In genomic region chr4:76087007-76087769, GRCh38 we compare ENCODE assay signal across 9 cellular contexts. TPM values are rescaled to one million over a fixed set of nuclear protein-coding genes. Genes with fewer than 3 reads are reported as not detected.
DNase-seq lines count a peak whose midpoint lies in the region; ATAC-seq and TF ChIP-seq lines count a peak whose summit lies in the region.
"Had no signal": no experiment of that assay in that cellular context is flagged by ENCODE, and none has a peak within 500 bp of the region (broad histone marks: within the 10 kb centered on the region; RNA-seq: fewer than 3 reads in every experiment).

No MANE protein-coding gene starts in this region.

- H3K9me3 ChIP-seq in iPS-20b (ENCODE audit: insufficient read depth, low read depth, low read length), result no peaks in the 10 kb centered on the region

- no peak overlapping the region for H3K27ac ChIP-seq in iPS-20b (ENCODE audit: low read length)

- H3K4me1 Mint-ChIP-seq in HFFc6 (ENCODE audit: low read depth) (peaks cover 28% of the 10 kb centered on the region), brain (peaks cover 8% of the 10 kb centered on the region)

- 0 out of 2 replicates have a peak, but pooled peaks cover 3% of the 10 kb centered on the region for H3K4me1 ChIP-seq in iPS-20b (ENCODE audit: insufficient read depth, low read length)

- H3K4me3 ChIP-seq in iPS-20b (ENCODE audit: low read length), result peak overlapping the region; percentile 44

- in situ Hi-C loops in Caki2 (cut with HindIII; ENCODE audit: low pct_unique_long_range_greater_than_20kb, low sequenced_read_pairs), result no loop called here

- H3K36me3 Mint-ChIP-seq in HFFc6 (ENCODE audit: low read depth) (no peaks in the 10 kb centered on the region), brain (no peaks in the 10 kb centered on the region)

- H3K9me3 Mint-ChIP-seq in HFFc6, result no peaks in the 10 kb centered on the region
- H3K9me3 Mint-ChIP-seq in brain, result no peaks in the 10 kb centered on the region

- peak overlapping the region; percentile 70 for H3K4me3 Mint-ChIP-seq in HFFc6
- H3K4me3 Mint-ChIP-seq in brain, result peak overlapping the region in 4 of 5 experiments; percentile 39 to 59 (median 51)

- peak; percentile 47 for DNase-seq in Caki2 (ENCODE audit: low read depth)
- DNase-seq in HFFc6, result peak; percentile 65
- DNase-seq in NCI-H82 (lab: John Stamatoyannopoulos, UW), result peak; percentile 83
- peak; percentile 11 for DNase-seq in stimulated activated naive CD8-positive, alpha-beta T cell treated with anti-CD3 and anti-CD28 coated beads, Interleukin-15, Interleukin-2, amounts not matched to agents 100 U/mL and 50 U/mL, for 24 hours

- no peak for ATAC-seq in stimulated activated naive CD8-positive, alpha-beta T cell treated with anti-CD3 and anti-CD28 coated beads, Interleukin-15, Interleukin-2, amounts not matched to agents 100 U/mL and 50 U/mL, for 24 hours
- ATAC-seq in HG02588 (IDR thresholded peaks at IDR 0.05; ENCODE audit: unreplicated experiment) (no peak), HG02938 (IDR thresholded peaks at IDR 0.05; ENCODE audit: unreplicated experiment) (no peak)

- no peak overlapping the region for H3K27ac Mint-ChIP-seq in HFFc6
- H3K27ac Mint-ChIP-seq in brain, result peak overlapping the region in 4 of 5 experiments; percentile 28 to 63 (median 38)

- no peaks in the 10 kb centered on the region for H3K27me3 ChIP-seq in iPS-20b (ENCODE audit: insufficient read depth, low read length)

- no peak overlapping the region for H3K9ac ChIP-seq in iPS-20b (ENCODE audit: low read depth, low read length)

- peak; percentile 76 for TF ChIP-seq CTCF in HFFc6 (IDR thresholded peaks at IDR 0.05)
- peak; percentile 52 to 70 for TF ChIP-seq CTCF in brain (conservative IDR thresholded peaks at IDR 0.05)

- H3K27me3 Mint-ChIP-seq in HFFc6 (ENCODE audit: insufficient read depth) (peaks cover 12% of the 10 kb centered on the region), brain (no peaks in the 10 kb centered on the region)

- H3K36me3 ChIP-seq in iPS-20b (ENCODE audit: insufficient read depth, low read depth, low read length), result no peaks in the 10 kb centered on the region

RNA-seq across cellular contexts. Expression of gene ART3, which starts 12.7 kb away (rescaled TPM):
- not detected in 2 replicates for total RNA-seq in Caki2 (2014; rRNA removed; shearing (Covaris generic); ENCODE audit: low replicate concordance)
- total RNA-seq in HFFc6 (2021; fragmentation: NEBNext Ultra II Directional; extraction: Animal tissue kit (Norgen Biotek cat#: 25700)), result not detected
- polyA plus RNA-seq in brain (ENCODE audit: insufficient read depth, low read depth, low replicate concordance), result 1.2 TPM
- total RNA-seq: T-helper 1 cell treated with Interleukin-12 subunit alpha and Interleukin-12 subunit beta and Interleukin-4 antibody, amounts not matched to agents 30 ng/mL and 1 ng/mL, for 36 hours had no signal

RNA-seq across cellular contexts. Expression of gene CXCL11, which starts 51.3 kb away (rescaled TPM):
- not detected in 2 replicates for total RNA-seq in Caki2 (2014; rRNA removed; shearing (Covaris generic); ENCODE audit: low replicate concordance)
- total RNA-seq in HFFc6 (2021; fragmentation: NEBNext Ultra II Directional; extraction: Animal tissue kit (Norgen Biotek cat#: 25700)), result not detected
- polyA plus RNA-seq in brain (ENCODE audit: insufficient read depth, low read depth, low replicate concordance), result not detected

Comparison
In these comparisons a context has a peak if more than half of its experiments do, and no peak if none do; other contexts are left out.
1. DNase-seq: peak in every context shown above with its lines; median percentile 83 in NCI-H82; 65 in HFFc6; 47 in Caki2; 11 in stimulated activated naive CD8-positive, alpha-beta T cell treated with anti-CD3 and anti-CD28 coated beads, Interleukin-15, Interleukin-2, amounts not matched to agents 100 U/mL and 50 U/mL, for 24 hours.